Comparison of ENCODE assay signal across 1 cellular context in genomic region chr14:91253795-91254323, GRCh38.
TF ChIP-seq lines count a peak whose summit lies in the region.

No MANE protein-coding gene starts in this region.

TF ChIP-seq in SK-N-SH treated with all-trans-retinoic acid at 6 μM for 48 hours, 23 proteins besides CTCF, POLR2A, EP300 and RAD21 (continued from another document):
- no peak for TF ChIP-seq PATZ1 (CRISPR knock-in tag; IDR thresholded peaks at IDR 0.05; ENCODE audit: borderline replicate concordance)
- no peak for TF ChIP-seq CSDC2 (CRISPR knock-in tag; IDR thresholded peaks at IDR 0.05)
- no peak for TF ChIP-seq ZC3H10 (CRISPR knock-in tag; IDR thresholded peaks at IDR 0.05)
- TF ChIP-seq TCF4 (CRISPR knock-in tag; IDR thresholded peaks at IDR 0.05; ENCODE audit: borderline replicate concordance), result no peak
- TF ChIP-seq ZNF70 (CRISPR knock-in tag; IDR thresholded peaks at IDR 0.05), result no peak
- TF ChIP-seq ZNF565 (CRISPR knock-in tag; conservative IDR thresholded peaks at IDR 0.05; ENCODE audit: low read depth), result no peak
- TF ChIP-seq OSR1 (CRISPR knock-in tag; IDR thresholded peaks at IDR 0.05), result no peak
- TF ChIP-seq ISL1 (CRISPR knock-in tag; IDR thresholded peaks at IDR 0.05), result no peak
TF ChIP-seq in SK-N-SH treated with all-trans-retinoic acid at 6 μM for 48 hours: peak in this region for 0.
